In genomic region chr15:57334257-57334656, GRCh38 we compare ENCODE assay signal across 1 cellular context.
TF ChIP-seq lines count a peak whose summit lies in the region.

No MANE protein-coding gene starts in this region.

TF ChIP-seq in HCT116, 20 proteins besides CTCF, POLR2A, EP300 and RAD21 (continued from another document):
- no peak for TF ChIP-seq REST (IDR thresholded peaks at IDR 0.05; ENCODE audit: low read depth)
